ENCODE assay signal across 15 cellular contexts in the genomic region with DNA sequence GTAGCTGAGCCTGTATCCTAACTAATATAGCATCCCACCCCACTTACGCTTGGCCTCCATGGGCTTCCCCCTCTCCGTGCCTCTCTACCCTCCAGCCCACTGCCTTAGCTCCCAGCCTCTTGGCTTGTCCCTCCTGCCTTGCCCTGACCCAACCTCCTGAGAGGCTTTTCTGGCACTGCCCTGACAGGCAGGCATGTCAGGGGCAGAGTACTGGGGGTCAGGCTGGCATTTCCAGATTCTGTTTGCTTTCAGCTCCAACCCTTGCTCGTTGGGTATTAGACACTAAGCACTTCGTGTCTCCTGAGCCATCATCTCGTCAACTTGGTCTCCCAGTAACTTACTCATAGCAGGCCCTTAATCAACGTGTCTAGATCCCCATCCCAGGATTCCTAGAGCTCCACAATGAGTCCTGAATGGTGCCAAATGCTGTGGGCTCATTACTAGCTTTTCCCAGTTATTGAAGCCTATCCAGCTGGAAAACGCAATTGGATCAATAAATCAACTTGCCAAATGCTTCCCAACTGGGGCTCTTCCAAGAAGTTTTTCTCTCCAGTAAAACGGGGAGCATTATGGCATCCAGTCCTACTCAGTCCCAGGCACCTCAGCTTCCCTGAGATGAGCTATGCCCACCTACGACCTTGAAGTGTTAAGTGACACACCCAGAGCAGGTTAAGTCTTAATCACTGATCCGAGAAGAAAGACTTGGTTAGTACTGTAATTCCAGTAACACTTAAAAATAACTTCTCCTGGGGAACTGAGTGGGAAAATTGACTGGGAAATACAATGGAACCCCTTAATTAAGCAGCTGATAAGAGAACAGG.
DNase-seq lines count a peak whose midpoint lies in the region; ATAC-seq and TF ChIP-seq lines count a peak whose summit lies in the region.
"Had no signal": no experiment of that assay in that cellular context is flagged by ENCODE, and none has a peak within 500 bp of the region (broad histone marks: within the 10 kb centered on the region; RNA-seq: fewer than 3 reads in every experiment).

No MANE protein-coding gene starts in this region.

- ATAC-seq in stimulated activated naive CD8-positive, alpha-beta T cell treated with anti-CD3 and anti-CD28 coated beads, Interleukin-15, amount 100 ng/mL, for 72 hours, result no peak
- ATAC-seq in activated T-cell treated with anti-CD3 and anti-CD28 coated beads, Interleukin-2, amount 50 U/mL, for 72 hours (replicated peaks in 1 of 2), result no peak
- ATAC-seq: PC-3 had no signal

- H3K4me1 ChIP-seq in sigmoid colon, result peaks cover 0 to 8% (median 6%) of the 10 kb centered on the region in 4 donors

- H3K9me3 ChIP-seq in sigmoid colon, result no peaks in the 10 kb centered on the region

- intact Hi-C loops in sigmoid colon (cut with DNase I), result loop anchor here (5.0 kb wide), 2 partner anchors 80 kb away; a partner anchor contains a TSS

- H3K4me3 ChIP-seq in H7 (ENCODE audit: insufficient read depth, low read depth, low read length) (no peak overlapping the region), sigmoid colon (no peak overlapping the region)

- peaks cover 8% of the 10 kb centered on the region for H3K27me3 Mint-ChIP-seq in stimulated activated naive CD8-positive, alpha-beta T cell treated with anti-CD3 and anti-CD28 coated beads, Interleukin-15, amount 100 ng/mL, for 72 hours
- no peaks in the 10 kb centered on the region for H3K27me3 Mint-ChIP-seq in activated T-cell treated with anti-CD3 and anti-CD28 coated beads, Interleukin-2, amount 50 U/mL, for 72 hours (ENCODE audit: low read depth)

- H3K27ac ChIP-seq in RWPE1 (peak overlapping the region; percentile 72), sigmoid colon (peak overlapping the region in 1 of 4 donors; percentile 70)
- H3K27ac ChIP-seq: C4-2B had no signal

- WGBS in sigmoid colon, 2 donors, result 79 to 81% methylated on average over 10 of the region's 10 CpGs

- H3K36me3 Mint-ChIP-seq in activated T-cell treated with anti-CD3 and anti-CD28 coated beads, Interleukin-2, amount 50 U/mL, for 72 hours (ENCODE audit: insufficient read depth in 2 of 2), result no peaks in the 10 kb centered on the region

- no peak for TF ChIP-seq EP300 in sigmoid colon (IDR thresholded peaks at IDR 0.05)

- TF ChIP-seq CTCF in RWPE1 (conservative IDR thresholded peaks at IDR 0.05; ENCODE audit: low read depth), result no peak
- TF ChIP-seq CTCF in sigmoid colon (IDR thresholded peaks at IDR 0.05), result no peak

- H3K27me3 ChIP-seq in H7 (ENCODE audit: control insufficient read depth, insufficient read depth, low read length), result no peaks in the 10 kb centered on the region
- no peaks in the 10 kb centered on the region for H3K27me3 ChIP-seq in sigmoid colon

- POLR2A ChIA-PET in RWPE1 (lab: Yijun Ruan, JAX; ENCODE audit: low non-redundant PET), result interaction anchor here (0.5 kb wide), 1 partner anchor 102 kb away, joined by 6 read pairs; no protein-coding TSS in a partner anchor

- H3K36me3 ChIP-seq in H7 (replicated peaks; ENCODE audit: control insufficient read depth, insufficient read depth, low read length) (no peaks in the 10 kb centered on the region), sigmoid colon (no peaks in the 10 kb centered on the region)

- H3K9me3 Mint-ChIP-seq in stimulated activated naive CD8-positive, alpha-beta T cell treated with anti-CD3 and anti-CD28 coated beads, Interleukin-15, amount 100 ng/mL, for 72 hours, result no peaks in the 10 kb centered on the region
- H3K9me3 Mint-ChIP-seq in activated T-cell treated with anti-CD3 and anti-CD28 coated beads, Interleukin-2, amount 50 U/mL, for 72 hours, result no peaks in the 10 kb centered on the region

- no peak overlapping the region for H3K4me3 Mint-ChIP-seq in stimulated activated naive CD8-positive, alpha-beta T cell treated with anti-CD3 and anti-CD28 coated beads, Interleukin-15, amount 100 ng/mL, for 72 hours
- H3K4me3 Mint-ChIP-seq in activated T-cell treated with anti-CD3 and anti-CD28 coated beads, Interleukin-2, amount 50 U/mL, for 72 hours, result no peak overlapping the region

- DNase-seq in H7 (peak; percentile 6), RWPE1 (ENCODE audit: low spot score) (no peak), iPS-NIHi11 (ENCODE audit: low spot score) (peak; percentile 1), sigmoid colon (peak; percentile 48), amygdala (lab: John Stamatoyannopoulos, UW) (no peak)
- no peak for DNase-seq in stimulated activated naive CD8-positive, alpha-beta T cell treated with anti-CD3 and anti-CD28 coated beads, Interleukin-15, amount 100 ng/mL, for 72 hours
- no peak for DNase-seq in activated T-cell treated with anti-CD3 and anti-CD28 coated beads, Interleukin-2, amount 50 U/mL, for 72 hours
- DNase-seq: HCEC 1CT, KBM-7, NCI-H1436, NCI-H2081, NCI-H510A treated with DMSO at 0.1 percent for 48 hours, NCI-H82, PC-3 had no signal

- CTCF ChIA-PET in RWPE1 (lab: Yijun Ruan, JAX), result no interaction called here

- H3K4me1 Mint-ChIP-seq in stimulated activated naive CD8-positive, alpha-beta T cell treated with anti-CD3 and anti-CD28 coated beads, Interleukin-15, amount 100 ng/mL, for 72 hours, result peaks cover 8% of the 10 kb centered on the region
- H3K4me1 Mint-ChIP-seq in activated T-cell treated with anti-CD3 and anti-CD28 coated beads, Interleukin-2, amount 50 U/mL, for 72 hours (ENCODE audit: low read depth), result no peaks in the 10 kb centered on the region

- no peak overlapping the region for H3K27ac Mint-ChIP-seq in stimulated activated naive CD8-positive, alpha-beta T cell treated with anti-CD3 and anti-CD28 coated beads, Interleukin-15, amount 100 ng/mL, for 72 hours
- H3K27ac Mint-ChIP-seq in activated T-cell treated with anti-CD3 and anti-CD28 coated beads, Interleukin-2, amount 50 U/mL, for 72 hours, result no peak overlapping the region

- no peak for TF ChIP-seq POLR2A in sigmoid colon (IDR thresholded peaks at IDR 0.05)

Comparison
In these comparisons a context has a peak if more than half of its experiments do, and no peak if none do; other contexts are left out.
1. DNase-seq: peak in H7 (single experiment), iPS-NIHi11 (single experiment) and sigmoid colon (single experiment); none in RWPE1 (single experiment), stimulated activated naive CD8-positive, alpha-beta T cell treated with anti-CD3 and anti-CD28 coated beads, Interleukin-15, amount 100 ng/mL, for 72 hours (0 of 2), activated T-cell treated with anti-CD3 and anti-CD28 coated beads, Interleukin-2, amount 50 U/mL, for 72 hours (0 of 2) and amygdala (0 of 56).